ENCODE assay signal across 8 cellular contexts in genomic region chr10:26858707-26859034, GRCh38. TPM values are rescaled to one million over a fixed set of nuclear protein-coding genes. Genes with fewer than 3 reads are reported as not detected.
DNase-seq lines count a peak whose midpoint lies in the region; ATAC-seq and TF ChIP-seq lines count a peak whose summit lies in the region.

No MANE protein-coding gene starts in this region.

- CTCF ChIA-PET in activated CD4-positive, alpha-beta T cell treated with anti-CD3 and anti-CD28 coated beads for 36 hours (lab: Charles Lee): interaction anchor here (1.2 kb wide), 1 partner anchor 103 kb away, joined by 5 read pairs; no protein-coding TSS in a partner anchor

- TF ChIP-seq CTCF in fibroblast of the aortic adventitia (IDR thresholded peaks at IDR 0.05; ENCODE audit: insufficient read depth, low read length): no peak

- ATAC-seq in activated CD4-positive, alpha-beta T cell treated with anti-CD3 and anti-CD28 coated beads for 36 hours: no peak
- no peak for ATAC-seq in stimulated activated naive CD8-positive, alpha-beta T cell treated with anti-CD3 and anti-CD28 coated beads, Interleukin-15, amount 100 ng/mL, for 72 hours

- peaks cover 47% of the 10 kb centered on the region for H3K4me1 Mint-ChIP-seq in activated CD4-positive, alpha-beta T cell treated with anti-CD3 and anti-CD28 coated beads for 36 hours
- peaks cover 40% of the 10 kb centered on the region for H3K4me1 Mint-ChIP-seq in T-helper 2 cell treated with Interferon-gamma antibody and Interleukin-4, amounts not matched to agents 5 μg/mL and 100 μg/mL, for 36 hours (ENCODE audit: low read depth)
- peaks cover 54% of the 10 kb centered on the region for H3K4me1 Mint-ChIP-seq in stimulated activated naive CD8-positive, alpha-beta T cell treated with anti-CD3 and anti-CD28 coated beads, Interleukin-15, amount 100 ng/mL, for 72 hours

- intact Hi-C loops in activated CD4-positive, alpha-beta T cell treated with anti-CD3 and anti-CD28 coated beads for 36 hours (cut with DNase I, micrococcal nuclease): loop anchor here (2.0 to 5.0 kb wide), 2 partner anchors 52 to 56 kb away; no protein-coding TSS in a partner anchor

- H3K36me3 Mint-ChIP-seq in activated CD4-positive, alpha-beta T cell treated with anti-CD3 and anti-CD28 coated beads for 36 hours (ENCODE audit: low read depth): peaks cover 11% of the 10 kb centered on the region
- peaks cover 13% of the 10 kb centered on the region for H3K36me3 Mint-ChIP-seq in T-helper 2 cell treated with Interferon-gamma antibody and Interleukin-4, amounts not matched to agents 5 μg/mL and 100 μg/mL, for 36 hours (ENCODE audit: low read depth)

- H3K4me3 Mint-ChIP-seq in activated CD4-positive, alpha-beta T cell treated with anti-CD3 and anti-CD28 coated beads for 36 hours: peak overlapping the region; percentile 98
- H3K4me3 Mint-ChIP-seq in T-helper 2 cell treated with Interferon-gamma antibody and Interleukin-4, amounts not matched to agents 5 μg/mL and 100 μg/mL, for 36 hours: peak overlapping the region; percentile 97
- H3K4me3 Mint-ChIP-seq in stimulated activated naive CD8-positive, alpha-beta T cell treated with anti-CD3 and anti-CD28 coated beads, Interleukin-15, amount 100 ng/mL, for 72 hours: peak overlapping the region; percentile 91 to 97

- H3K27ac Mint-ChIP-seq in activated CD4-positive, alpha-beta T cell treated with anti-CD3 and anti-CD28 coated beads for 36 hours: peak overlapping the region; percentile 76
- H3K27ac Mint-ChIP-seq in T-helper 2 cell treated with Interferon-gamma antibody and Interleukin-4, amounts not matched to agents 5 μg/mL and 100 μg/mL, for 36 hours: peak overlapping the region; percentile 55
- H3K27ac Mint-ChIP-seq in stimulated activated naive CD8-positive, alpha-beta T cell treated with anti-CD3 and anti-CD28 coated beads, Interleukin-15, amount 100 ng/mL, for 72 hours: peak overlapping the region; percentile 31 to 42

- POLR2A ChIA-PET in activated CD4-positive, alpha-beta T cell treated with anti-CD3 and anti-CD28 coated beads for 36 hours (lab: Charles Lee): no interaction called here

- no peaks in the 10 kb centered on the region for H3K27me3 Mint-ChIP-seq in activated CD4-positive, alpha-beta T cell treated with anti-CD3 and anti-CD28 coated beads for 36 hours
- peaks cover 7% of the 10 kb centered on the region for H3K27me3 Mint-ChIP-seq in T-helper 2 cell treated with Interferon-gamma antibody and Interleukin-4, amounts not matched to agents 5 μg/mL and 100 μg/mL, for 36 hours (ENCODE audit: low read depth)
- no peaks in the 10 kb centered on the region for H3K27me3 Mint-ChIP-seq in stimulated activated naive CD8-positive, alpha-beta T cell treated with anti-CD3 and anti-CD28 coated beads, Interleukin-15, amount 100 ng/mL, for 72 hours

- peak overlapping the region; percentile 95 for H3K4me3 ChIP-seq in fibroblast of the aortic adventitia (ENCODE audit: low read depth, low read length)

- no peak for DNase-seq in activated CD4-positive, alpha-beta T cell treated with anti-CD3 and anti-CD28 coated beads for 36 hours
- DNase-seq in activated CD4-positive, alpha-beta T cell treated with anti-CD3 and anti-CD28 coated beads, Interleukin-2, amount 50 U/mL, for 1 hour: no peak
- no peak for DNase-seq in T-helper 2 cell treated with Interferon-gamma antibody and Interleukin-4, amounts not matched to agents 5 μg/mL and 100 μg/mL, for 36 hours (ENCODE audit: low spot score)
- peak; percentile 24 for DNase-seq in fibroblast of the aortic adventitia (ENCODE audit: low read depth)
- DNase-seq in stimulated activated naive CD8-positive, alpha-beta T cell treated with anti-CD3 and anti-CD28 coated beads, Interleukin-15, amount 100 ng/mL, for 72 hours: no peak
- DNase-seq in AML-193 (lab: John Stamatoyannopoulos, UW): no peak
- DNase-seq in activated gamma-delta T cell treated with Interleukin-2 at 50 U/mL for 16 hours: no peak
- no peak for DNase-seq in KG1 (lab: John Stamatoyannopoulos, UW)

- H3K9me3 Mint-ChIP-seq in activated CD4-positive, alpha-beta T cell treated with anti-CD3 and anti-CD28 coated beads for 36 hours (ENCODE audit: low read depth): no peaks in the 10 kb centered on the region
- H3K9me3 Mint-ChIP-seq in T-helper 2 cell treated with Interferon-gamma antibody and Interleukin-4, amounts not matched to agents 5 μg/mL and 100 μg/mL, for 36 hours: no peaks in the 10 kb centered on the region
- H3K9me3 Mint-ChIP-seq in stimulated activated naive CD8-positive, alpha-beta T cell treated with anti-CD3 and anti-CD28 coated beads, Interleukin-15, amount 100 ng/mL, for 72 hours: no peaks in the 10 kb centered on the region

RNA-seq across cellular contexts. Expression of gene ABI1, which starts 2.1 kb away (rescaled TPM):
- total RNA-seq in activated CD4-positive, alpha-beta T cell treated with anti-CD3 and anti-CD28 coated beads for 36 hours: 10 to 100 TPM; 44.2 to 56.6 TPM
- 18.6 and 71.4 TPM in 2 replicates for total RNA-seq in fibroblast of the aortic adventitia (ENCODE audit: low replicate concordance)
